34 cellular contexts compared by ENCODE assay signal in genomic region chr13:109857325-109857724, GRCh38.
"Had no signal": no experiment of that assay in that cellular context is flagged by ENCODE, and none has a peak within 500 bp of the region (broad histone marks: within the 10 kb centered on the region; RNA-seq: fewer than 3 reads in every experiment).

No MANE protein-coding gene starts in this region.

- H3K27me3 ChIP-seq: adrenal gland, breast epithelium, gastroesophageal sphincter had no signal

- H3K9me3 Mint-ChIP-seq: activated B cell treated with CpG ODN at 0.5 μM for 24 hours; activated CD8-positive, alpha-beta T cell treated with anti-CD3 and anti-CD28 coated beads for 36 hours; activated naive CD4-positive, alpha-beta T cell treated with anti-CD3 and anti-CD28 coated beads for 36 hours; activated naive CD4-positive, alpha-beta T cell treated with anti-CD3 and anti-CD28 coated beads, Interleukin-2, amount 50 U/mL, for 24 hours; activated naive CD8-positive, alpha-beta T cell treated with anti-CD3 and anti-CD28 coated beads for 36 hours; activated naive CD8-positive, alpha-beta T cell treated with anti-CD3 and anti-CD28 coated beads, Interleukin-2, amount 50 U/mL, for 24 hours; activated T-cell treated with anti-CD3 and anti-CD28 coated beads, Interleukin-2, amount 50 U/mL, for 4 hours; activated T-helper 1 cell treated with anti-CD3 and anti-CD28 coated beads, Interleukin-12 subunit alpha, Interleukin-12 subunit beta, Interleukin-2, Interleukin-4 antibody, amounts not matched to agents 30 ng/mL and 10 ng/mL and 1 ng/mL, durations not matched to agents 14 hours and 24 hours and 36 hours; activated T-helper 2 cell treated with anti-CD3 and anti-CD28 coated beads, Interferon-gamma antibody, Interleukin-2, Interleukin-4, amounts not matched to agents 10 μg/mL and 5 μg/mL and 100 μg/mL, durations not matched to agents 14 hours and 24 hours and 36 hours; brain; dendritic cell treated with granulocyte-macrophage colony-stimulating factor and Interleukin-4, amounts not matched to agents 40 ng/mL and 50 ng/mL, for 4 days; T-helper 2 cell treated with Interferon-gamma antibody and Interleukin-4, amounts not matched to agents 5 μg/mL and 100 μg/mL, for 36 hours had no signal

- H3K4me3 ChIP-seq: adrenal gland, breast epithelium, coronary artery, dorsolateral prefrontal cortex, esophagus squamous epithelium, gastroesophageal sphincter had no signal

- H3K9me3 ChIP-seq: adrenal gland, breast epithelium, esophagus squamous epithelium, gastroesophageal sphincter had no signal

- H3K36me3 ChIP-seq: adrenal gland, breast epithelium, esophagus squamous epithelium, gastroesophageal sphincter, WERI-Rb-1 had no signal

- H3K27ac Mint-ChIP-seq: activated B cell treated with CpG ODN at 0.5 μM for 24 hours; activated CD8-positive, alpha-beta T cell treated with anti-CD3 and anti-CD28 coated beads for 36 hours; activated naive CD4-positive, alpha-beta T cell treated with anti-CD3 and anti-CD28 coated beads for 36 hours; activated naive CD4-positive, alpha-beta T cell treated with anti-CD3 and anti-CD28 coated beads, Interleukin-2, amount 50 U/mL, for 24 hours; activated naive CD8-positive, alpha-beta T cell treated with anti-CD3 and anti-CD28 coated beads for 36 hours; activated naive CD8-positive, alpha-beta T cell treated with anti-CD3 and anti-CD28 coated beads, Interleukin-2, amount 50 U/mL, for 24 hours; activated T-helper 1 cell treated with anti-CD3 and anti-CD28 coated beads, Interleukin-12 subunit alpha, Interleukin-12 subunit beta, Interleukin-2, Interleukin-4 antibody, amounts not matched to agents 30 ng/mL and 10 ng/mL and 1 ng/mL, durations not matched to agents 14 hours and 24 hours and 36 hours; activated T-helper 2 cell treated with anti-CD3 and anti-CD28 coated beads, Interferon-gamma antibody, Interleukin-2, Interleukin-4, amounts not matched to agents 10 μg/mL and 5 μg/mL and 100 μg/mL, durations not matched to agents 14 hours and 24 hours and 36 hours; brain; dendritic cell treated with granulocyte-macrophage colony-stimulating factor and Interleukin-4, amounts not matched to agents 40 ng/mL and 50 ng/mL, for 4 days; T-helper 17 cell; T-helper 2 cell treated with Interferon-gamma antibody and Interleukin-4, amounts not matched to agents 5 μg/mL and 100 μg/mL, for 36 hours had no signal

- H3K4me1 Mint-ChIP-seq: activated B cell treated with CpG ODN at 0.5 μM for 24 hours; activated naive CD4-positive, alpha-beta T cell treated with anti-CD3 and anti-CD28 coated beads, Interleukin-2, amount 50 U/mL, for 24 hours; activated naive CD8-positive, alpha-beta T cell treated with anti-CD3 and anti-CD28 coated beads for 36 hours; activated naive CD8-positive, alpha-beta T cell treated with anti-CD3 and anti-CD28 coated beads, Interleukin-2, amount 50 U/mL, for 24 hours; brain; central memory CD8-positive, alpha-beta T cell; T-helper 17 cell had no signal

- H3K27ac ChIP-seq: adrenal gland, breast epithelium, coronary artery, dorsolateral prefrontal cortex, esophagus squamous epithelium, gastroesophageal sphincter, WERI-Rb-1 had no signal

- H3K4me1 ChIP-seq: adrenal gland, breast epithelium, gastroesophageal sphincter had no signal

- H3K36me3 Mint-ChIP-seq: activated naive CD4-positive, alpha-beta T cell treated with anti-CD3 and anti-CD28 coated beads, Interleukin-2, amount 50 U/mL, for 24 hours; activated naive CD8-positive, alpha-beta T cell treated with anti-CD3 and anti-CD28 coated beads for 36 hours; brain had no signal

- H3K4me3 Mint-ChIP-seq: activated B cell treated with CpG ODN at 0.5 μM for 24 hours; activated CD8-positive, alpha-beta T cell treated with anti-CD3 and anti-CD28 coated beads for 36 hours; activated naive CD4-positive, alpha-beta T cell treated with anti-CD3 and anti-CD28 coated beads for 36 hours; activated naive CD4-positive, alpha-beta T cell treated with anti-CD3 and anti-CD28 coated beads, Interleukin-2, amount 50 U/mL, for 24 hours; activated naive CD8-positive, alpha-beta T cell treated with anti-CD3 and anti-CD28 coated beads for 36 hours; activated naive CD8-positive, alpha-beta T cell treated with anti-CD3 and anti-CD28 coated beads, Interleukin-2, amount 50 U/mL, for 24 hours; activated T-cell treated with anti-CD3 and anti-CD28 coated beads, Interleukin-2, amount 50 U/mL, for 4 hours; activated T-helper 1 cell treated with anti-CD3 and anti-CD28 coated beads, Interleukin-12 subunit alpha, Interleukin-12 subunit beta, Interleukin-2, Interleukin-4 antibody, amounts not matched to agents 30 ng/mL and 10 ng/mL and 1 ng/mL, durations not matched to agents 14 hours and 24 hours and 36 hours; brain; central memory CD8-positive, alpha-beta T cell; dendritic cell treated with granulocyte-macrophage colony-stimulating factor and Interleukin-4, amounts not matched to agents 40 ng/mL and 50 ng/mL, for 4 days; T-helper 17 cell; T-helper 2 cell treated with Interferon-gamma antibody and Interleukin-4, amounts not matched to agents 5 μg/mL and 100 μg/mL, for 36 hours had no signal

- DNase-seq: activated B cell treated with CpG ODN at 0.5 μM for 24 hours; activated CD4-positive, alpha-beta T cell treated with anti-CD3 and anti-CD28 coated beads for 48 hours; activated CD4-positive, alpha-beta T cell treated with anti-CD3 and anti-CD28 coated beads, Interleukin-2, amount 50 U/mL, for 1 hour; activated CD4-positive, alpha-beta T cell treated with anti-CD3 and anti-CD28 coated beads, Interleukin-2, amount 50 U/mL, for 48 hours; activated CD8-positive, alpha-beta memory T cell treated with anti-CD3 and anti-CD28 coated beads for 24 hours; activated CD8-positive, alpha-beta T cell treated with anti-CD3 and anti-CD28 coated beads for 36 hours; activated effector memory CD4-positive, alpha-beta T cell treated with anti-CD3 and anti-CD28 coated beads, Interleukin-2, amount 50 U/mL, for 16 hours; activated naive CD4-positive, alpha-beta T cell treated with anti-CD3 and anti-CD28 coated beads for 36 hours; activated naive CD8-positive, alpha-beta T cell treated with anti-CD3 and anti-CD28 coated beads for 36 hours; activated naive CD8-positive, alpha-beta T cell treated with anti-CD3 and anti-CD28 coated beads, Interleukin-2, amount 50 U/mL, for 24 hours; activated T-cell treated with anti-CD3 and anti-CD28 coated beads, Interleukin-2, amount 50 U/mL, for 4 hours; adrenal gland; amygdala; aorta; dorsolateral prefrontal cortex; effector memory CD4-positive, alpha-beta T cell; erythroblast; esophagus squamous epithelium; foreskin melanocyte; head of caudate nucleus; T-helper 1 cell; T-helper 17 cell; T1000; WERI-Rb-1 had no signal
